8 cellular contexts compared by ENCODE assay signal in the genomic region with DNA sequence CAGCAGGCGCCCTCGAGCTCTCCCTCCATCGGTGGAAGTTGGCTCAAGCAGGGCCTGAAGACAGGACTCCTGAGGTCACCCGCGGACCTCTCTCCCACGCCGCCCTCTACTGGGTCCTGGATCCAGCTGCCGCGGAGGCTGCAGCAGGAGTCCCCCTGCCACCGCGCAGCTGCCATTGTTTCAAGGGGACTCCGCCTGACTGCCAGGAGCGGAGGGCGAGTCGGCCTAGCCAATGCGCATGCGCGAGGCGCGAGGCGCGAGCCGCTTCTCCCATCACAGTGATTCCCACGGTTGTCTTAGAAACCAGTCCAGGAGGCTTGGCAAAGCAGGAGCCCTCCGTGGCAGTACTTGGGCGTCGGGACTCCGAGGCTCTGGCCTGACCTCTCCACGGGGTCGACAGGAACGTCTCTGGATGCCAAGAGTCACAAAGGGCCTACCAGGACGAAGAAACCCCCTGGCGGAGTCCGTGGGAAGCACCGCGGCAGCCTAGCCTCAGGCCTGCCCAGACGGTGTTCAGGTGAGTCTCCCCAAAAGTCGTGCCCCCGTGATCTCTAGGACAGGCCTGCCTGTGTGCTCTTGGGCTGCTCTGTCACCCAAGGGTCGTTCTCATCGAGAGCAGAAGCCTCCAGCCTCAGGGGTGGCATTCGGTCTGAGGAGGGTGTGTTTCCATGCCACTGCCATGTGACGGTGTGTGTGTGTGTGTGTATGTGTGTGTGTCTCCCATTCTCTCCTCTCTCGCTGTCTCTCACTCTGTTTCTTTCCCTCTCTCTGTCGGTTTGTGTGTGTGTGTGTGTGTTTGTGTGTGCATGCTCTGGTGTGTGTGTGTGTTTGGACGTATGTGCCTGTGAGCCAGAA.
A peak's percentile ranks its signal among the peaks of the same experiment; 100 is the strongest.
DNase-seq lines count a peak whose midpoint lies in the region; ATAC-seq and TF ChIP-seq lines count a peak whose summit lies in the region.

No MANE protein-coding gene starts in this region.

- DNase-seq in EH (ENCODE audit: low read depth) (peak; percentile 54), H7 (peak; percentile 61), NCI-H1930 (lab: John Stamatoyannopoulos, UW) (peak; percentile 43 to 53), activated T-cell treated with anti-CD3 and anti-CD28 coated beads for 24 hours (ENCODE audit: low read depth) (peak; percentile 44), fibroblast of the aortic adventitia (ENCODE audit: low read depth) (peak; percentile 24), psoas muscle (peak; percentile 30 to 72), aorta (peak; percentile 73 to 87), GDM1 (lab: John Stamatoyannopoulos, UW) (no peak)

- intact Hi-C loops in psoas muscle (cut with DNase I) (no loop called here), aorta (cut with DNase I) (no loop called here)

- H3K4me1 ChIP-seq in psoas muscle: no peaks in the 10 kb centered on the region
- H3K4me1 ChIP-seq in aorta (ENCODE audit: control insufficient read depth in 1 of 2, insufficient read depth in 2 of 2, low read length in 2 of 2): no peaks in the 10 kb centered on the region

- H3K27me3 ChIP-seq in H7 (ENCODE audit: control insufficient read depth, insufficient read depth, low read length) (no peaks in the 10 kb centered on the region), psoas muscle (ENCODE audit: insufficient read depth in 3 of 3, low read length in 2 of 3) (no peaks in the 10 kb centered on the region), aorta (ENCODE audit: control insufficient read depth in 1 of 2, insufficient read depth in 2 of 2, low read length in 1 of 2) (no peaks in the 10 kb centered on the region)

- WGBS in psoas muscle, 3 donors: 17 to 22% (median 17%) methylated on average over 43 to 46 of the region's 46 CpGs
- 25 to 27% methylated on average over 42 to 46 of the region's 46 CpGs for WGBS in aorta, 2 donors

- TF ChIP-seq CTCF in fibroblast of the aortic adventitia (IDR thresholded peaks at IDR 0.05; ENCODE audit: insufficient read depth, low read length): peak; percentile 45
- peak; percentile 11 for TF ChIP-seq CTCF in psoas muscle (IDR thresholded peaks at IDR 0.05)

- H3K4me3 ChIP-seq in H7 (ENCODE audit: insufficient read depth, low read depth, low read length): no peak overlapping the region
- peak overlapping the region; percentile 48 for H3K4me3 ChIP-seq in fibroblast of the aortic adventitia (ENCODE audit: low read depth, low read length)
- H3K4me3 ChIP-seq in psoas muscle: peak overlapping the region; percentile 57
- H3K4me3 ChIP-seq in aorta (ENCODE audit: low read length in 2 of 2): no peak overlapping the region

- H3K36me3 ChIP-seq in H7 (replicated peaks; ENCODE audit: control insufficient read depth, insufficient read depth, low read length): no peaks in the 10 kb centered on the region
- H3K36me3 ChIP-seq in psoas muscle (ENCODE audit: insufficient read depth in 1 of 2, low read depth in 1 of 2): no peaks in the 10 kb centered on the region
- H3K36me3 ChIP-seq in aorta (ENCODE audit: control insufficient read depth in 1 of 2, insufficient read depth in 2 of 2, low read length in 1 of 2): no peaks in the 10 kb centered on the region

- H3K9me3 ChIP-seq in psoas muscle: no peaks in the 10 kb centered on the region
- no peaks in the 10 kb centered on the region for H3K9me3 ChIP-seq in aorta (ENCODE audit: control insufficient read depth, low read length)

- no peak overlapping the region for H3K27ac ChIP-seq in psoas muscle
- H3K27ac ChIP-seq in aorta (ENCODE audit: low read depth in 1 of 2, low read length in 2 of 2): no peak overlapping the region

- ATAC-seq in psoas muscle: peak in 3 of 4 donors; percentile 54 to 65 (median 57)
- peak; percentile 66 for ATAC-seq in aorta (ENCODE audit: low FRiP score)

Comparison
In these comparisons a context has a peak if more than half of its experiments do, and no peak if none do; other contexts are left out.
1. H3K4me3 ChIP-seq: peak in fibroblast of the aortic adventitia (single experiment) and psoas muscle (single experiment); none in H7 (single experiment) and aorta (0 of 2).